In genomic region chr4:113871080-113871479, GRCh38 we compare ENCODE assay signal across 29 cellular contexts.
"Had no signal": no experiment of that assay in that cellular context is flagged by ENCODE, and none has a peak within 500 bp of the region (broad histone marks: within the 10 kb centered on the region; RNA-seq: fewer than 3 reads in every experiment).

No MANE protein-coding gene starts in this region.

- H3K4me1 ChIP-seq: breast epithelium, pancreas, psoas muscle, sigmoid colon, suprapubic skin, upper lobe of right lung had no signal

- H3K4me3 Mint-ChIP-seq: activated naive CD4-positive, alpha-beta T cell treated with anti-CD3 and anti-CD28 coated beads for 36 hours; central memory CD8-positive, alpha-beta T cell; naive thymus-derived CD8-positive, alpha-beta T cell; neural crest cell; stimulated activated effector memory CD8-positive, alpha-beta T cell treated with anti-CD3 and anti-CD28 coated beads, Interleukin-12 subunit alpha, Interleukin-12 subunit beta, amount 100 ng/mL, for 72 hours had no signal

- H3K9me3 Mint-ChIP-seq: central memory CD8-positive, alpha-beta T cell had no signal

- H3K4me1 Mint-ChIP-seq: neural crest cell had no signal

- H3K27me3 ChIP-seq: breast epithelium, pancreas, sigmoid colon, suprapubic skin, tibial artery, upper lobe of right lung had no signal

- H3K36me3 ChIP-seq: breast epithelium, pancreas, sigmoid colon, suprapubic skin, tibial artery, upper lobe of right lung had no signal

- H3K4me3 ChIP-seq: breast epithelium, pancreas, psoas muscle, sigmoid colon, suprapubic skin, tibial artery, upper lobe of right lung had no signal

- H3K27ac ChIP-seq: breast epithelium, epithelial cell of prostate, pancreas, psoas muscle, sigmoid colon, suprapubic skin, tibial artery, upper lobe of right lung, VCaP had no signal

- ATAC-seq: naive thymus-derived CD8-positive, alpha-beta T cell; pancreas; psoas muscle; stimulated activated effector memory CD8-positive, alpha-beta T cell treated with anti-CD3 and anti-CD28 coated beads, Interleukin-12 subunit alpha, Interleukin-12 subunit beta, amount 100 ng/mL, for 72 hours; upper lobe of right lung had no signal

- H3K27ac Mint-ChIP-seq: activated naive CD4-positive, alpha-beta T cell treated with anti-CD3 and anti-CD28 coated beads for 36 hours; stimulated activated effector memory CD8-positive, alpha-beta T cell treated with anti-CD3 and anti-CD28 coated beads, Interleukin-12 subunit alpha, Interleukin-12 subunit beta, amount 100 ng/mL, for 72 hours had no signal

- H3K9me3 ChIP-seq: breast epithelium, pancreas, psoas muscle, sigmoid colon, suprapubic skin, tibial artery, upper lobe of right lung had no signal

- H3K36me3 Mint-ChIP-seq: stimulated activated effector memory CD8-positive, alpha-beta T cell treated with anti-CD3 and anti-CD28 coated beads, Interleukin-12 subunit alpha, Interleukin-12 subunit beta, amount 100 ng/mL, for 72 hours had no signal

- FAIRE-seq: colon, endometrium, frontal cortex, pancreas, small intestine, TTC549 had no signal

- H3K27me3 Mint-ChIP-seq: naive thymus-derived CD8-positive, alpha-beta T cell had no signal

- DNase-seq: activated CD4-positive, alpha-beta T cell treated with anti-CD3 and anti-CD28 coated beads, Interleukin-2, amount 50 U/mL, for 1 hour; activated CD4-positive, CD25-positive, alpha-beta regulatory T cell treated with anti-CD3 and anti-CD28 coated beads, Interleukin-2, amount 50 U/mL, for 72 hours; activated effector memory CD4-positive, alpha-beta T cell treated with anti-CD3 and anti-CD28 coated beads, Interleukin-2, amount 50 U/mL, for 16 hours; activated naive CD4-positive, alpha-beta T cell treated with anti-CD3 and anti-CD28 coated beads for 36 hours; activated T-cell treated with anti-CD3 and anti-CD28 coated beads for 4 hours; dermis blood vessel endothelial cell; effector CD4-positive, alpha-beta T cell; glutamatergic neuron; midbrain; naive thymus-derived CD8-positive, alpha-beta T cell; nucleus accumbens; pancreas; psoas muscle; sigmoid colon; small intestine; stimulated activated CD4-positive, alpha-beta T cell treated with anti-CD3 and anti-CD28 coated beads, Interleukin-4, amount 100 ng/mL, for 24 hours; tibial artery; upper lobe of right lung had no signal
